13 cellular contexts compared by ENCODE assay signal in the genomic region with DNA sequence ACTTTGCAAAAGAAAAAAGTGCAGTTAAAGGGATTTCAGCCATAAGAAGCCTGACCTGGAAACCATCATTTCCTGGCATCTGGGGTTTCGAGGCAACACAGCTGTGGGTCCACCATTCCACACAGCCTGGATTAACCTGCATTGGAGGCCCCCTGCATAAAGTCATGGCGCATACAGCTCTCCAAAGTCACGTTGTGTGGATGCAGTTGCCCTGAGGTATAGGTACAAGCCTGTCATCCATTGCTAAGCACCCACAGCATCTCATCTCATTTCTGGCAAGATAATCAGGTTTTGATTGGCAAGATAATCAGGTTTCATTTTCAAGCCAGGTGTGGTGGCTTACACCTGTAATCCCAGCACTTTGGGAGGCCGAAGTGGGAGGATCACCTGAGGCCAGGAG. TPM values are rescaled to one million over a fixed set of nuclear protein-coding genes. Genes with fewer than 3 reads are reported as not detected.
DNase-seq lines count a peak whose midpoint lies in the region; ATAC-seq lines count a peak whose summit lies in the region.
"Had no signal": no experiment of that assay in that cellular context is flagged by ENCODE, and none has a peak within 500 bp of the region (broad histone marks: within the 10 kb centered on the region; RNA-seq: fewer than 3 reads in every experiment).

No MANE protein-coding gene starts in this region.

- peaks cover 5% of the 10 kb centered on the region for H3K36me3 Mint-ChIP-seq in T-helper 1 cell treated with Interleukin-12 subunit alpha and Interleukin-12 subunit beta and Interleukin-4 antibody, amounts not matched to agents 30 μg/mL and 1 μg/mL, for 36 hours (ENCODE audit: low read depth)
- H3K36me3 Mint-ChIP-seq in IgD-negative memory B cell: no peaks in the 10 kb centered on the region
- no peaks in the 10 kb centered on the region for H3K36me3 Mint-ChIP-seq in activated naive CD4-positive, alpha-beta T cell treated with anti-CD3 and anti-CD28 coated beads, Interleukin-2, amount 50 U/mL, for 72 hours
- no peaks in the 10 kb centered on the region for H3K36me3 Mint-ChIP-seq in natural killer cell treated with Interleukin-12 subunit alpha and Interleukin-12 subunit beta and Interleukin-15 and Interleukin-18, amount 100 ng/mL, for 72 hours
- H3K36me3 Mint-ChIP-seq: neural progenitor cell had no signal

- peak overlapping the region; percentile 98 for H3K27ac Mint-ChIP-seq in T-helper 1 cell treated with Interleukin-12 subunit alpha and Interleukin-12 subunit beta and Interleukin-4 antibody, amounts not matched to agents 30 μg/mL and 1 μg/mL, for 36 hours
- H3K27ac Mint-ChIP-seq in IgD-negative memory B cell: peak overlapping the region; percentile 92 to 98 (median 98)
- peak overlapping the region; percentile 87 to 93 for H3K27ac Mint-ChIP-seq in activated naive CD4-positive, alpha-beta T cell treated with anti-CD3 and anti-CD28 coated beads, Interleukin-2, amount 50 U/mL, for 72 hours
- H3K27ac Mint-ChIP-seq in natural killer cell treated with Interleukin-12 subunit alpha and Interleukin-12 subunit beta and Interleukin-15 and Interleukin-18, amount 100 ng/mL, for 72 hours: peak overlapping the region; percentile 76 to 92

- ATAC-seq in activated naive CD4-positive, alpha-beta T cell treated with anti-CD3 and anti-CD28 coated beads, Interleukin-2, amount 50 U/mL, for 72 hours: no peak
- no peak for ATAC-seq in natural killer cell treated with Interleukin-12 subunit alpha and Interleukin-12 subunit beta and Interleukin-15 and Interleukin-18, amount 100 ng/mL, for 72 hours
- ATAC-seq in HG02970 (IDR thresholded peaks at IDR 0.05; ENCODE audit: low FRiP score, unreplicated experiment) (no peak), HG02642 (IDR thresholded peaks at IDR 0.05; ENCODE audit: poor library complexity, unreplicated experiment) (no peak), GM19324 (IDR thresholded peaks at IDR 0.05; ENCODE audit: low FRiP score, unreplicated experiment) (no peak)
- ATAC-seq: gastroesophageal sphincter had no signal

- peaks cover 60% of the 10 kb centered on the region for H3K4me1 Mint-ChIP-seq in T-helper 1 cell treated with Interleukin-12 subunit alpha and Interleukin-12 subunit beta and Interleukin-4 antibody, amounts not matched to agents 30 μg/mL and 1 μg/mL, for 36 hours (ENCODE audit: low read depth)
- peaks cover 40 to 72% (median 43%) of the 10 kb centered on the region in 3 donors for H3K4me1 Mint-ChIP-seq in IgD-negative memory B cell
- H3K4me1 Mint-ChIP-seq in natural killer cell treated with Interleukin-12 subunit alpha and Interleukin-12 subunit beta and Interleukin-15 and Interleukin-18, amount 100 ng/mL, for 72 hours (ENCODE audit: low read depth in 2 of 2): peaks cover 53 to 58% of the 10 kb centered on the region in 2 donors

- no peak for DNase-seq in T-helper 1 cell
- DNase-seq in activated naive CD4-positive, alpha-beta T cell treated with anti-CD3 and anti-CD28 coated beads, Interleukin-2, amount 50 U/mL, for 72 hours (ENCODE audit: low spot score in 2 of 2): no peak
- no peak for DNase-seq in natural killer cell treated with Interleukin-12 subunit alpha and Interleukin-12 subunit beta and Interleukin-15 and Interleukin-18, amount 100 ng/mL, for 72 hours (ENCODE audit: low spot score)
- DNase-seq: amniotic stem cell, NCI-H146, NCI-H345 had no signal

- no peaks in the 10 kb centered on the region for H3K9me3 Mint-ChIP-seq in T-helper 1 cell treated with Interleukin-12 subunit alpha and Interleukin-12 subunit beta and Interleukin-4 antibody, amounts not matched to agents 30 μg/mL and 1 μg/mL, for 36 hours
- H3K9me3 Mint-ChIP-seq in IgD-negative memory B cell: no peaks in the 10 kb centered on the region
- no peaks in the 10 kb centered on the region for H3K9me3 Mint-ChIP-seq in activated naive CD4-positive, alpha-beta T cell treated with anti-CD3 and anti-CD28 coated beads, Interleukin-2, amount 50 U/mL, for 72 hours
- H3K9me3 Mint-ChIP-seq in natural killer cell treated with Interleukin-12 subunit alpha and Interleukin-12 subunit beta and Interleukin-15 and Interleukin-18, amount 100 ng/mL, for 72 hours: no peaks in the 10 kb centered on the region
- H3K9me3 Mint-ChIP-seq: neural progenitor cell had no signal

- peak overlapping the region; percentile 6 for H3K4me3 Mint-ChIP-seq in T-helper 1 cell treated with Interleukin-12 subunit alpha and Interleukin-12 subunit beta and Interleukin-4 antibody, amounts not matched to agents 30 μg/mL and 1 μg/mL, for 36 hours
- peak overlapping the region in 3 of 4 donors; percentile 64 to 82 (median 67) for H3K4me3 Mint-ChIP-seq in IgD-negative memory B cell
- peak overlapping the region; percentile 62 for H3K4me3 Mint-ChIP-seq in natural killer cell treated with Interleukin-12 subunit alpha and Interleukin-12 subunit beta and Interleukin-15 and Interleukin-18, amount 100 ng/mL, for 72 hours
- H3K4me3 Mint-ChIP-seq: neural progenitor cell had no signal

- H3K27me3 Mint-ChIP-seq in T-helper 1 cell treated with Interleukin-12 subunit alpha and Interleukin-12 subunit beta and Interleukin-4 antibody, amounts not matched to agents 30 μg/mL and 1 μg/mL, for 36 hours (ENCODE audit: low read depth): peaks cover 4% of the 10 kb centered on the region
- no peaks in the 10 kb centered on the region for H3K27me3 Mint-ChIP-seq in IgD-negative memory B cell
- H3K27me3 Mint-ChIP-seq in natural killer cell treated with Interleukin-12 subunit alpha and Interleukin-12 subunit beta and Interleukin-15 and Interleukin-18, amount 100 ng/mL, for 72 hours: peaks cover 0 to 2% of the 10 kb centered on the region in 2 donors

RNA-seq across cellular contexts. Expression of a gene that starts 54.5 kb away (rescaled TPM):
- polyA plus RNA-seq in IgD-negative memory B cell: 157 TPM
- total RNA-seq in activated naive CD4-positive, alpha-beta T cell treated with anti-CD3 and anti-CD28 coated beads, Interleukin-2, amount 50 U/mL, for 72 hours: 10 to 100 TPM; 29.9 to 65.0 TPM
- total RNA-seq in natural killer cell treated with Interleukin-12 subunit alpha and Interleukin-12 subunit beta and Interleukin-15 and Interleukin-18, amount 100 ng/mL, for 72 hours: 10 to 100 TPM; 39.6 to 46.8 TPM

Comparison
In these comparisons a context has a peak if more than half of its experiments do, and no peak if none do; other contexts are left out.
1. H3K4me3 Mint-ChIP-seq: peak in every context shown above with its lines; median percentile 67 in IgD-negative memory B cell; 62 in natural killer cell treated with Interleukin-12 subunit alpha and Interleukin-12 subunit beta and Interleukin-15 and Interleukin-18, amount 100 ng/mL, for 72 hours; 6 in T-helper 1 cell treated with Interleukin-12 subunit alpha and Interleukin-12 subunit beta and Interleukin-4 antibody, amounts not matched to agents 30 μg/mL and 1 μg/mL, for 36 hours.